In the genomic region with DNA sequence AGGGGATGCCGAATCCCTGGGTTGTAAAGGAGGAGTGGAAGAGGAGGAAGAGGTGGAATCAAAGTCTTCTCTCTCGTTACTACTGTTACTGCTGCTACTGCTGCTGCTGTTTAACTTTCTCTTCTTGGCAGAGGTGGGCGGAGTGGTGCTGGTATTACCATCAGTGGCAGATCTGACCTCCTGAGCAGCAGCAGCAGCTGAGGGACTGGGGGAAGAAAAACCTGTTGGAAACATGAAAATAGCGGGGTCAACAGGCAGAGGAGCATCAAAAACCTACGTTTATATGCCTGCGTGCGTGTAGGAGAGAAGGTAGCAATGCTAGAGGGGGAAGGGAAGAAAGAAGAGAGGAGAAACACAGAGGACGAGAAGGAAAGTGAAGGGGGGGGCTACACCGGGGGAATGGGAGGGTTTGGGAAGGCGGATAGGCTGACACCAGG, we compare ENCODE assay signal across 8 cellular contexts. TPM values are rescaled to one million over a fixed set of nuclear protein-coding genes. Genes with fewer than 3 reads are reported as not detected.
DNase-seq lines count a peak whose midpoint lies in the region; ATAC-seq, FAIRE-seq and TF ChIP-seq lines count a peak whose summit lies in the region.

No MANE protein-coding gene starts in this region.

- TF ChIP-seq CTCF in OCI-LY1 (IDR thresholded peaks at IDR 0.05; ENCODE audit: low read length): no peak

- H3K79me2 ChIP-seq in OCI-LY1 (ENCODE audit: insufficient read depth, low read length) (peaks cover 19% of the 10 kb centered on the region), trophoblast cell (ENCODE audit: control insufficient read depth, insufficient read depth, low read length, poor library complexity) (peaks cover 5% of the 10 kb centered on the region)

- H2AFZ ChIP-seq in OCI-LY1 (ENCODE audit: low read length) (no peak overlapping the region), trophoblast cell (ENCODE audit: insufficient read depth, low read length, poor library complexity) (peak overlapping the region; percentile 52)

- intact Hi-C loops in head of caudate nucleus (cut with DNase I): loop anchor here (2.0 kb wide), 1 partner anchor 42 kb away; no protein-coding TSS in a partner anchor

- peaks cover 4% of the 10 kb centered on the region for H3K79me1 ChIP-seq in trophoblast cell (ENCODE audit: low read length)

- peaks cover 23% of the 10 kb centered on the region for H3K36me3 ChIP-seq in OCI-LY1 (ENCODE audit: insufficient read depth, low read length)
- H3K36me3 ChIP-seq in trophoblast cell (ENCODE audit: control insufficient read depth in 1 of 2, insufficient read depth in 2 of 2, low read length in 2 of 2): peaks cover 1 to 2% of the 10 kb centered on the region in 2 experiments

- peak overlapping the region; percentile 33 for H3K18ac ChIP-seq in trophoblast cell (ENCODE audit: low read length)

- TF ChIP-seq POLR2A in GM12891 (IDR thresholded peaks at IDR 0.05; ENCODE audit: low read depth, low read length): no peak

- H3K27me3 ChIP-seq in OCI-LY1 (ENCODE audit: insufficient read depth, low read length): no peaks in the 10 kb centered on the region
- H3K27me3 ChIP-seq in trophoblast cell (ENCODE audit: insufficient read depth, low read length): no peaks in the 10 kb centered on the region

- DNase-seq in GM12891 (ENCODE audit: insufficient read length, low spot score): no peak
- peak; percentile 48 for DNase-seq in activated naive CD4-positive, alpha-beta T cell treated with Interleukin-2 at 50 U/mL for 16 hours
- DNase-seq in head of caudate nucleus: peak in 37 of 42 donors; percentile 3 to 71 (median 32)
- peak; percentile 7 to 25 for DNase-seq in trophoblast cell
- no peak for DNase-seq in GDM1 (lab: John Stamatoyannopoulos, UW)
- DNase-seq in GOT3 (lab: John Stamatoyannopoulos, UW): no peak

- no CpG with 5 or more reads among the region's 10 CpGs for WGBS in trophoblast cell (ENCODE audit: extremely low coverage, insufficient coverage, insufficient read length)

- peak overlapping the region; percentile 74 for H3K4me2 ChIP-seq in OCI-LY1 (ENCODE audit: low read length)
- H3K4me2 ChIP-seq in trophoblast cell (ENCODE audit: low read length): peak overlapping the region; percentile 90

- H4K91ac ChIP-seq in trophoblast cell (ENCODE audit: low read depth, low read length): peak overlapping the region; percentile 13

- H3K9me2 ChIP-seq in OCI-LY1 (ENCODE audit: low read depth, low read length): no peaks in the 10 kb centered on the region

- H4K20me1 ChIP-seq in OCI-LY1 (ENCODE audit: insufficient read depth, low read length): no peaks in the 10 kb centered on the region

- H3K4ac ChIP-seq in trophoblast cell (ENCODE audit: low read depth, low read length): no peak overlapping the region

- H4K8ac ChIP-seq in trophoblast cell (ENCODE audit: low read depth, low read length): peak overlapping the region; percentile 13

- H2BK5ac ChIP-seq in trophoblast cell (ENCODE audit: low read depth, low read length, poor library complexity): peak overlapping the region; percentile 46

- no peak overlapping the region for H2BK120ac ChIP-seq in trophoblast cell (ENCODE audit: insufficient read depth, low read length, poor library complexity)

- H2BK12ac ChIP-seq in trophoblast cell (ENCODE audit: low read length): peak overlapping the region; percentile 53

- H3K9me3 ChIP-seq in OCI-LY1 (ENCODE audit: low read length): no peaks in the 10 kb centered on the region
- no peaks in the 10 kb centered on the region for H3K9me3 ChIP-seq in trophoblast cell (ENCODE audit: insufficient read depth, low read depth, low read length)

- FAIRE-seq in GM12891 (lab: Jason Lieb, UNC): peak; percentile 83

- no peak overlapping the region for H2AK5ac ChIP-seq in trophoblast cell (ENCODE audit: low read length)

- H3F3A ChIP-seq in OCI-LY1 (ENCODE audit: insufficient read depth, low read length): no peaks in the 10 kb centered on the region; the same call in 1 of the 2 replicates

- ATAC-seq in HG02610 (IDR thresholded peaks at IDR 0.05; ENCODE audit: unreplicated experiment): peak; percentile 29

- H4K12ac ChIP-seq in trophoblast cell (ENCODE audit: low read depth, low read length): peak overlapping the region; percentile 36

- H3K9ac ChIP-seq in OCI-LY1 (ENCODE audit: low read length) (peak overlapping the region; percentile 88), trophoblast cell (ENCODE audit: low read length) (peak overlapping the region; percentile 84)

- H3K27ac ChIP-seq in OCI-LY1 (ENCODE audit: low read depth, low read length, poor library complexity, severe bottlenecking) (peak overlapping the region; percentile 89), trophoblast cell (ENCODE audit: low read depth, low read length) (peak overlapping the region; percentile 99)

- H3K4me1 ChIP-seq in OCI-LY1 (ENCODE audit: insufficient read depth, low read length, severe bottlenecking) (peaks cover 19% of the 10 kb centered on the region), trophoblast cell (ENCODE audit: control insufficient read depth in 1 of 2, insufficient read depth in 2 of 2, low read length in 2 of 2) (no peaks in the 10 kb centered on the region)

- H3K4me3 ChIP-seq in OCI-LY1 (ENCODE audit: low read depth, low read length, poor library complexity, severe bottlenecking) (peak overlapping the region; percentile 75), trophoblast cell (ENCODE audit: low read depth, low read length) (peak overlapping the region; percentile 75)

- peak overlapping the region; percentile 38 for H3K14ac ChIP-seq in trophoblast cell (ENCODE audit: low read length)

- H3K23ac ChIP-seq in trophoblast cell (ENCODE audit: low read length): no peak overlapping the region

TF ChIP-seq in GM12891, 5 proteins besides CTCF, POLR2A, EP300 and RAD21:
- TF ChIP-seq POLR2AphosphoS5 (IDR thresholded peaks at IDR 0.05; ENCODE audit: low read depth, low read length) (no peak), PAX5 (IDR thresholded peaks at IDR 0.05; ENCODE audit: insufficient read depth, low read length, severe bottlenecking) (no peak), POU2F2 (IDR thresholded peaks at IDR 0.05; ENCODE audit: low read depth, low read length) (0 out of 2 replicates have a peak, but pooled peaks have one; percentile 12)

RNA-seq across cellular contexts. Expression of a gene that starts 0.3 kb away (rescaled TPM):
- polyA plus RNA-seq in GM12891 (2012; ENCODE audit: low read depth, missing spikeins): 16.1 TPM
- 26.7 and 26.9 TPM in 2 replicates for polyA plus RNA-seq in trophoblast cell (2013)

RNA-seq across cellular contexts. Expression of a gene that starts 43.5 kb away (rescaled TPM):
- polyA plus RNA-seq in GM12891 (2012; ENCODE audit: low read depth, missing spikeins): 90.1 TPM
- polyA plus RNA-seq in trophoblast cell (2013): 51.2 and 51.4 TPM in 2 replicates

Comparison
In these comparisons a context has a peak if more than half of its experiments do, and no peak if none do; other contexts are left out.
1. DNase-seq: peak in activated naive CD4-positive, alpha-beta T cell treated with Interleukin-2 at 50 U/mL for 16 hours (single experiment), head of caudate nucleus (37 of 42) and trophoblast cell (2 of 2); none in GM12891 (single experiment), GDM1 (single experiment) and GOT3 (single experiment).